Comparison of ENCODE assay signal across 8 cellular contexts in the genomic region with DNA sequence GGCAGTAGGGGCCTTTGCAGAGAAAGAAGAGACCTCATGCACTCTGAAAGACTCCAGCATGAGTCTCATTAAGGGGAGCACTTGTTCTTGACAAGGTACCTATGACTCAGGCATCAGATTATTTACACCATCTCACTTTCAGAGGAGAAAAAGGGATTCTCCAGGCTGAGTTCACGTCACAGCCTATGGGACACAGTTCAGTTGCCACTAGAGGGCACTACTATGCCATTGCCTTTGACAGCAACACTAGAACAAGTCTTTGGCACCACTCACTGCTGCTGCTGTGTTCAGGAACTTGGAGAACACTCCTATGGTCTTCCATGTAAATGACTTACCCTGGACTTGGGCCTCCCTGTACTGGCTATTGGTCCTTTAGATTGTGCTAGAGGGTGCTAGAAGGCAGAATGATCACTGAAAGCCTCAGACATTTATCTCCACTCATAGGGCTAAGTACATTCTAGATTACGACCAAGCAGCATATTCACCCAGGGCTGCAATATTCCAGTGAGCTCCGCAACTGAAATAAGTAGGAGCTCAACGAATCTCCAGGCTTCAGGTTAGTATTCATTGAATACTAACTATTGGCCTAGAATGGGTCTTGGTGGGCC.
DNase-seq lines count a peak whose midpoint lies in the region; ATAC-seq and TF ChIP-seq lines count a peak whose summit lies in the region.

No MANE protein-coding gene starts in this region.

- H3K27ac ChIP-seq in HL-60 (replicated peaks) (no peak overlapping the region), OCI-LY1 (ENCODE audit: low read depth, low read length, poor library complexity, severe bottlenecking) (no peak overlapping the region), coronary artery (no peak overlapping the region)

- no peak overlapping the region for H3K4me2 ChIP-seq in OCI-LY1 (ENCODE audit: low read length)

- no peaks in the 10 kb centered on the region for H3K36me3 ChIP-seq in OCI-LY1 (ENCODE audit: insufficient read depth, low read length)

- H3K27me3 ChIP-seq in HL-60 (ENCODE audit: insufficient read depth, poor library complexity, severe bottlenecking) (no peaks in the 10 kb centered on the region), OCI-LY1 (ENCODE audit: insufficient read depth, low read length) (no peaks in the 10 kb centered on the region)

- TF ChIP-seq POLR2A in GM18505 (IDR thresholded peaks at IDR 0.05; ENCODE audit: borderline replicate concordance, extremely low read depth, insufficient read depth, insufficient read length) = no peak

- H3K9ac ChIP-seq in OCI-LY1 (ENCODE audit: low read length) = no peak overlapping the region

- no peak overlapping the region for H3K4me3 Mint-ChIP-seq in activated naive CD4-positive, alpha-beta T cell treated with anti-CD3 and anti-CD28 coated beads, Interleukin-2, amount 10 ng/mL, durations not matched to agents 7 days and 5 days
- H3K4me3 Mint-ChIP-seq in mesothelial cell of epicardium = no peak overlapping the region

- no peak overlapping the region for H3K27ac Mint-ChIP-seq in activated naive CD4-positive, alpha-beta T cell treated with anti-CD3 and anti-CD28 coated beads, Interleukin-2, amount 10 ng/mL, durations not matched to agents 7 days and 5 days
- no peak overlapping the region for H3K27ac Mint-ChIP-seq in mesothelial cell of epicardium

- DNase-seq in activated naive CD4-positive, alpha-beta T cell treated with anti-CD3 and anti-CD28 coated beads, Interleukin-2, amount 10 ng/mL, durations not matched to agents 7 days and 5 days = peak; percentile 22
- DNase-seq in activated naive CD4-positive, alpha-beta T cell (lab: John Stamatoyannopoulos, UW) = no peak
- DNase-seq in HL-60 (ENCODE audit: low read depth in 1 of 2, low spot score in 1 of 2) = peak; percentile 4 to 49
- no peak for DNase-seq in coronary artery (ENCODE audit: low spot score)
- DNase-seq in mesothelial cell of epicardium (ENCODE audit: low spot score in 2 of 2, unreplicated experiment in 2 of 2) = peak in 1 of 2 experiments; percentile 51
- DNase-seq in DMS79 (lab: John Stamatoyannopoulos, UW) = no peak

- H3K27me3 Mint-ChIP-seq in activated naive CD4-positive, alpha-beta T cell treated with anti-CD3 and anti-CD28 coated beads, Interleukin-2, amount 10 ng/mL, durations not matched to agents 7 days and 5 days = no peaks in the 10 kb centered on the region
- peaks cover 19% of the 10 kb centered on the region for H3K27me3 Mint-ChIP-seq in mesothelial cell of epicardium (ENCODE audit: low read depth)

- no peaks in the 10 kb centered on the region for H3F3A ChIP-seq in OCI-LY1 (ENCODE audit: insufficient read depth, low read length)

- H4K20me1 ChIP-seq in OCI-LY1 (ENCODE audit: insufficient read depth, low read length) = no peaks in the 10 kb centered on the region

- H3K9me2 ChIP-seq in OCI-LY1 (ENCODE audit: low read depth, low read length) = no peaks in the 10 kb centered on the region

- H3K79me2 ChIP-seq in OCI-LY1 (ENCODE audit: insufficient read depth, low read length) = no peaks in the 10 kb centered on the region

- H3K36me3 Mint-ChIP-seq in activated naive CD4-positive, alpha-beta T cell treated with anti-CD3 and anti-CD28 coated beads, Interleukin-2, amount 10 ng/mL, durations not matched to agents 7 days and 5 days = no peaks in the 10 kb centered on the region
- H3K36me3 Mint-ChIP-seq in mesothelial cell of epicardium = no peaks in the 10 kb centered on the region

- no peaks in the 10 kb centered on the region for H3K4me1 ChIP-seq in OCI-LY1 (ENCODE audit: insufficient read depth, low read length, severe bottlenecking)

- no peak overlapping the region for H2AFZ ChIP-seq in OCI-LY1 (ENCODE audit: low read length)

- ATAC-seq in GM18505 (IDR thresholded peaks at IDR 0.05; ENCODE audit: unreplicated experiment) = no peak

- H3K9me3 Mint-ChIP-seq in activated naive CD4-positive, alpha-beta T cell treated with anti-CD3 and anti-CD28 coated beads, Interleukin-2, amount 10 ng/mL, durations not matched to agents 7 days and 5 days = no peaks in the 10 kb centered on the region
- H3K9me3 Mint-ChIP-seq in mesothelial cell of epicardium = no peaks in the 10 kb centered on the region

- CTCF ChIA-PET in activated naive CD4-positive, alpha-beta T cell treated with anti-CD3 and anti-CD28 coated beads, Interleukin-2, amount 10 ng/mL, durations not matched to agents 7 days and 5 days (lab: Charles Lee) = no interaction called here

- H3K4me1 Mint-ChIP-seq in activated naive CD4-positive, alpha-beta T cell treated with anti-CD3 and anti-CD28 coated beads, Interleukin-2, amount 10 ng/mL, durations not matched to agents 7 days and 5 days = no peaks in the 10 kb centered on the region
- H3K4me1 Mint-ChIP-seq in mesothelial cell of epicardium = no peaks in the 10 kb centered on the region

- H3K4me3 ChIP-seq in HL-60 (replicated peaks; ENCODE audit: insufficient read depth, low read length) = no peak overlapping the region
- no peak overlapping the region for H3K4me3 ChIP-seq in OCI-LY1 (ENCODE audit: low read depth, low read length, poor library complexity, severe bottlenecking)
- H3K4me3 ChIP-seq in coronary artery = no peak overlapping the region

- H3K9me3 ChIP-seq in OCI-LY1 (ENCODE audit: low read length) = no peaks in the 10 kb centered on the region

- TF ChIP-seq CTCF in HL-60 (IDR thresholded peaks at IDR 0.05; ENCODE audit: insufficient read depth, low read length) (peak; percentile 88), OCI-LY1 (IDR thresholded peaks at IDR 0.05; ENCODE audit: low read length) (peak; percentile 76), coronary artery (IDR thresholded peaks at IDR 0.05) (peak; percentile 48), mesothelial cell of epicardium (IDR thresholded peaks at IDR 0.05; ENCODE audit: unreplicated experiment) (peak; percentile 33)

Comparison
In these comparisons a context has a peak if more than half of its experiments do, and no peak if none do; other contexts are left out.
1. DNase-seq: peak in activated naive CD4-positive, alpha-beta T cell treated with anti-CD3 and anti-CD28 coated beads, Interleukin-2, amount 10 ng/mL, durations not matched to agents 7 days and 5 days (single experiment) and HL-60 (2 of 2); none in activated naive CD4-positive, alpha-beta T cell (0 of 4), coronary artery (single experiment) and DMS79 (single experiment).
2. CTCF ChIP-seq: peak in every context shown above with its lines; median percentile 88 in HL-60; 76 in OCI-LY1; 48 in coronary artery; 33 in mesothelial cell of epicardium.